Comparison of ENCODE assay signal across 24 cellular contexts in the genomic region with DNA sequence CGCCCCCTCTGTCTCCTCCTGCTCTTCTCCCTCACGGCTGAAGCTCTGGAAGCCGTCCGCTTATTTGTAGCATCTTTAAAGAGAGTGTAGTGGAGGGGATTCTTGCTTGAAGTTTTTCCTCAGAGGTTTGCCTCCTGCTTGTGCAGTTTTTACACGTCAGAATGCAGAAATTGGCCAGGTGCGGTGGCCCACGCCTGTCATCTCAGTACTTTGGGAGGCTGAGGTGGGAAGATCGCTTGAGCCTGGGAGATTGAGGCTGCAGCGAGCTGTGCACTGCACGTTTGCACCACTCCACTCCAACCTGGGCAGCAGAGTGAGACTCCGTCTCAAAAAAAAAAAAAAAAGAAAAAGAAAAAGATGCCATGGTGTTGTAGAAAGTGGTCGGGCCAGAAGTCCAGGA.
"Had no signal": no experiment of that assay in that cellular context is flagged by ENCODE, and none has a peak within 500 bp of the region (broad histone marks: within the 10 kb centered on the region; RNA-seq: fewer than 3 reads in every experiment).

No MANE protein-coding gene starts in this region.

- H3K4me3 ChIP-seq: colonic mucosa, coronary artery, dorsolateral prefrontal cortex, esophagus muscularis mucosa, esophagus squamous epithelium, gastrocnemius medialis, gastroesophageal sphincter, heart left ventricle, heart right ventricle had no signal

- H3K36me3 ChIP-seq: colonic mucosa had no signal

- H3K27ac ChIP-seq: colonic mucosa, coronary artery, dorsolateral prefrontal cortex, epithelial cell of prostate, esophagus muscularis mucosa, esophagus squamous epithelium, foreskin keratinocyte, gastrocnemius medialis, gastroesophageal sphincter, heart left ventricle, heart right ventricle had no signal

- H3K27me3 ChIP-seq: colonic mucosa, dorsolateral prefrontal cortex, esophagus muscularis mucosa, esophagus squamous epithelium, foreskin keratinocyte, gastrocnemius medialis, gastroesophageal sphincter, heart left ventricle, heart right ventricle had no signal

- H3K4me3 Mint-ChIP-seq: dendritic cell treated with granulocyte-macrophage colony-stimulating factor and Interleukin-4, amounts not matched to agents 40 ng/mL and 50 ng/mL, for 4 days; effector memory CD8-positive, alpha-beta T cell; endodermal cell had no signal

- H3K9me3 Mint-ChIP-seq: dendritic cell treated with granulocyte-macrophage colony-stimulating factor and Interleukin-4, amounts not matched to agents 40 ng/mL and 50 ng/mL, for 4 days; effector memory CD8-positive, alpha-beta T cell; endodermal cell had no signal

- H3K27me3 Mint-ChIP-seq: dendritic cell treated with granulocyte-macrophage colony-stimulating factor and Interleukin-4, amounts not matched to agents 40 ng/mL and 50 ng/mL, for 4 days had no signal

- H3K4me1 ChIP-seq: colonic mucosa, esophagus muscularis mucosa, esophagus squamous epithelium, foreskin keratinocyte, gastrocnemius medialis, gastroesophageal sphincter, heart left ventricle, heart right ventricle had no signal

- H3K9me3 ChIP-seq: colonic mucosa, esophagus muscularis mucosa, esophagus squamous epithelium, gastrocnemius medialis, gastroesophageal sphincter, heart left ventricle, heart right ventricle had no signal

- DNase-seq: colonic mucosa; cortex of kidney; dermis blood vessel endothelial cell; dorsolateral prefrontal cortex; effector CD4-positive, alpha-beta T cell; effector CD8-positive, alpha-beta T cell; effector memory CD4-positive, alpha-beta T cell; effector memory CD8-positive, alpha-beta T cell; endodermal cell; erythroblast; esophagus squamous epithelium; foreskin fibroblast; foreskin keratinocyte; foreskin melanocyte; gastrocnemius medialis; glutamatergic neuron; heart left ventricle; heart right ventricle had no signal

- ATAC-seq: effector memory CD8-positive, alpha-beta T cell; esophagus mucosa; foreskin keratinocyte; gastrocnemius medialis; gastroesophageal sphincter; heart left ventricle had no signal

- H3K27ac Mint-ChIP-seq: dendritic cell treated with granulocyte-macrophage colony-stimulating factor and Interleukin-4, amounts not matched to agents 40 ng/mL and 50 ng/mL, for 4 days; endodermal cell had no signal
